In the genomic region with DNA sequence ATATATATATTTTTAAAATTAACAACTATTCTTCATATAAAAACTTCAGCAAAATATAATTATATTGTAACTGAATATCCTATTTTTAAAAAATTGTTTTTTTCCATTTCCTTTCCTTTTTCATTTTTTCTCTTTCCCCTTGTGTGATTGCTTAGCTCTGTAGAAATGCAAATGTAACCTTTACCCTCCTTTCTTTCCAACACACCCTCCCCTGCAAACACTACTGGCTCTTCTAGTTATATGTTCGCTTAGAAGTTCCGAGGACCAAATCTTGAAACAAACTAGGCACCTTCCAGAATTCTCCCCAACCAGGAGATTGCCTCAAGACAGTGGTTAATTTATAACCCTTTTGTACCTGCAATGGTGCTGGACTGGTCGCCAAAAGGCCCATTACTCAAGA, we compare ENCODE assay signal across 2 cellular contexts.
TF ChIP-seq lines count a peak whose summit lies in the region.

No MANE protein-coding gene starts in this region.

TF ChIP-seq in liver, 16 proteins besides CTCF, POLR2A, EP300 and RAD21:
- TF ChIP-seq, protein P1, sequence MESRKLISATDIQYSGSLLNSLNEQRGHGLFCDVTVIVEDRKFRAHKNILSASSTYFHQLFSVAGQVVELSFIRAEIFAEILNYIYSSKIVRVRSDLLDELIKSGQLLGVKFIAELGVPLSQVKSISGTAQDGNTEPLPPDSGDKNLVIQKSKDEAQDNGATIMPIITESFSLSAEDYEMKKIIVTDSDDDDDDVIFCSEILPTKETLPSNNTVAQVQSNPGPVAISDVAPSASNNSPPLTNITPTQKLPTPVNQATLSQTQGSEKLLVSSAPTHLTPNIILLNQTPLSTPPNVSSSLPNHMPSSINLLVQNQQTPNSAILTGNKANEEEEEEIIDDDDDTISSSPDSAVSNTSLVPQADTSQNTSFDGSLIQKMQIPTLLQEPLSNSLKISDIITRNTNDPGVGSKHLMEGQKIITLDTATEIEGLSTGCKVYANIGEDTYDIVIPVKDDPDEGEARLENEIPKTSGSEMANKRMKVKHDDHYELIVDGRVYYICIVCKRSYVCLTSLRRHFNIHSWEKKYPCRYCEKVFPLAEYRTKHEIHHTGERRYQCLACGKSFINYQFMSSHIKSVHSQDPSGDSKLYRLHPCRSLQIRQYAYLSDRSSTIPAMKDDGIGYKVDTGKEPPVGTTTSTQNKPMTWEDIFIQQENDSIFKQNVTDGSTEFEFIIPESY (IDR thresholded peaks at IDR 0.05), result no peak
- TF ChIP-seq FOXA2 (IDR thresholded peaks at IDR 0.05) (no peak), TAF1 (conservative IDR thresholded peaks at IDR 0.05) (no peak), RXRA (IDR thresholded peaks at IDR 0.05) (peak; percentile 49 to 50), SP1 (IDR thresholded peaks at IDR 0.05) (peak; percentile 42)
- TF ChIP-seq, protein P2, sequence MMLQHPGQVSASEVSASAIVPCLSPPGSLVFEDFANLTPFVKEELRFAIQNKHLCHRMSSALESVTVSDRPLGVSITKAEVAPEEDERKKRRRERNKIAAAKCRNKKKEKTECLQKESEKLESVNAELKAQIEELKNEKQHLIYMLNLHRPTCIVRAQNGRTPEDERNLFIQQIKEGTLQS (IDR thresholded peaks at IDR 0.05), result no peak

TF ChIP-seq in WTC11, 78 proteins besides CTCF, POLR2A, EP300 and RAD21 (continued from another document):
- TF ChIP-seq, protein P3, sequence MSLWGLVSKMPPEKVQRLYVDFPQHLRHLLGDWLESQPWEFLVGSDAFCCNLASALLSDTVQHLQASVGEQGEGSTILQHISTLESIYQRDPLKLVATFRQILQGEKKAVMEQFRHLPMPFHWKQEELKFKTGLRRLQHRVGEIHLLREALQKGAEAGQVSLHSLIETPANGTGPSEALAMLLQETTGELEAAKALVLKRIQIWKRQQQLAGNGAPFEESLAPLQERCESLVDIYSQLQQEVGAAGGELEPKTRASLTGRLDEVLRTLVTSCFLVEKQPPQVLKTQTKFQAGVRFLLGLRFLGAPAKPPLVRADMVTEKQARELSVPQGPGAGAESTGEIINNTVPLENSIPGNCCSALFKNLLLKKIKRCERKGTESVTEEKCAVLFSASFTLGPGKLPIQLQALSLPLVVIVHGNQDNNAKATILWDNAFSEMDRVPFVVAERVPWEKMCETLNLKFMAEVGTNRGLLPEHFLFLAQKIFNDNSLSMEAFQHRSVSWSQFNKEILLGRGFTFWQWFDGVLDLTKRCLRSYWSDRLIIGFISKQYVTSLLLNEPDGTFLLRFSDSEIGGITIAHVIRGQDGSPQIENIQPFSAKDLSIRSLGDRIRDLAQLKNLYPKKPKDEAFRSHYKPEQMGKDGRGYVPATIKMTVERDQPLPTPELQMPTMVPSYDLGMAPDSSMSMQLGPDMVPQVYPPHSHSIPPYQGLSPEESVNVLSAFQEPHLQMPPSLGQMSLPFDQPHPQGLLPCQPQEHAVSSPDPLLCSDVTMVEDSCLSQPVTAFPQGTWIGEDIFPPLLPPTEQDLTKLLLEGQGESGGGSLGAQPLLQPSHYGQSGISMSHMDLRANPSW (CRISPR knock-in tag; conservative IDR thresholded peaks at IDR 0.05; ENCODE audit: low read depth), result no peak
- TF ChIP-seq JUN (CRISPR knock-in tag; IDR thresholded peaks at IDR 0.05) (no peak), NFYB (CRISPR knock-in tag; conservative IDR thresholded peaks at IDR 0.05; ENCODE audit: low read depth) (no peak), ZNF416 (CRISPR knock-in tag; IDR thresholded peaks at IDR 0.05) (no peak), ZNF121 (CRISPR knock-in tag; IDR thresholded peaks at IDR 0.05) (no peak), TEAD4 (CRISPR knock-in tag; IDR thresholded peaks at IDR 0.05) (no peak), MYBL2 (CRISPR knock-in tag; IDR thresholded peaks at IDR 0.05) (no peak)
- TF ChIP-seq, protein P4, sequence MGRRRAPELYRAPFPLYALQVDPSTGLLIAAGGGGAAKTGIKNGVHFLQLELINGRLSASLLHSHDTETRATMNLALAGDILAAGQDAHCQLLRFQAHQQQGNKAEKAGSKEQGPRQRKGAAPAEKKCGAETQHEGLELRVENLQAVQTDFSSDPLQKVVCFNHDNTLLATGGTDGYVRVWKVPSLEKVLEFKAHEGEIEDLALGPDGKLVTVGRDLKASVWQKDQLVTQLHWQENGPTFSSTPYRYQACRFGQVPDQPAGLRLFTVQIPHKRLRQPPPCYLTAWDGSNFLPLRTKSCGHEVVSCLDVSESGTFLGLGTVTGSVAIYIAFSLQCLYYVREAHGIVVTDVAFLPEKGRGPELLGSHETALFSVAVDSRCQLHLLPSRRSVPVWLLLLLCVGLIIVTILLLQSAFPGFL (CRISPR knock-in tag; IDR thresholded peaks at IDR 0.05; ENCODE audit: borderline replicate concordance), result no peak
- TF ChIP-seq, protein P5, sequence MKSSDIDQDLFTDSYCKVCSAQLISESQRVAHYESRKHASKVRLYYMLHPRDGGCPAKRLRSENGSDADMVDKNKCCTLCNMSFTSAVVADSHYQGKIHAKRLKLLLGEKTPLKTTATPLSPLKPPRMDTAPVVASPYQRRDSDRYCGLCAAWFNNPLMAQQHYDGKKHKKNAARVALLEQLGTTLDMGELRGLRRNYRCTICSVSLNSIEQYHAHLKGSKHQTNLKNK (CRISPR knock-in tag; IDR thresholded peaks at IDR 0.05), result no peak
- TF ChIP-seq, protein P6, sequence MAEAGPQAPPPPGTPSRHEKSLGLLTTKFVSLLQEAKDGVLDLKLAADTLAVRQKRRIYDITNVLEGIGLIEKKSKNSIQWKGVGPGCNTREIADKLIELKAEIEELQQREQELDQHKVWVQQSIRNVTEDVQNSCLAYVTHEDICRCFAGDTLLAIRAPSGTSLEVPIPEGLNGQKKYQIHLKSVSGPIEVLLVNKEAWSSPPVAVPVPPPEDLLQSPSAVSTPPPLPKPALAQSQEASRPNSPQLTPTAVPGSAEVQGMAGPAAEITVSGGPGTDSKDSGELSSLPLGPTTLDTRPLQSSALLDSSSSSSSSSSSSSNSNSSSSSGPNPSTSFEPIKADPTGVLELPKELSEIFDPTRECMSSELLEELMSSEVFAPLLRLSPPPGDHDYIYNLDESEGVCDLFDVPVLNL (CRISPR knock-in tag; IDR thresholded peaks at IDR 0.05; ENCODE audit: borderline replicate concordance, low read depth), result no peak
